9 cellular contexts compared by ENCODE assay signal in genomic region chr2:47346-48218, GRCh38. TPM values are rescaled to one million over a fixed set of nuclear protein-coding genes. Genes with fewer than 3 reads are reported as not detected.
DNase-seq lines count a peak whose midpoint lies in the region; ATAC-seq and TF ChIP-seq lines count a peak whose summit lies in the region.
"Had no signal": no experiment of that assay in that cellular context is flagged by ENCODE, and none has a peak within 500 bp of the region (broad histone marks: within the 10 kb centered on the region; RNA-seq: fewer than 3 reads in every experiment).

No MANE protein-coding gene starts in this region.

- H3K4me1 ChIP-seq in iPS-18a (ENCODE audit: control insufficient read depth, low read depth, low read length) (peaks cover 12% of the 10 kb centered on the region), psoas muscle (peaks cover 6% of the 10 kb centered on the region)

- TF ChIP-seq CTCF in GM20000 (IDR thresholded peaks at IDR 0.05; ENCODE audit: extremely low read depth, missing control alignments): no peak
- TF ChIP-seq CTCF in psoas muscle (IDR thresholded peaks at IDR 0.05): no peak

- peaks cover 33% of the 10 kb centered on the region for H3K36me3 Mint-ChIP-seq in activated T-helper 17 cell treated with anti-CD3 and anti-CD28 coated beads, Interleukin-2, amount 50 U/mL, for 72 hours (ENCODE audit: low read depth)

- no peak overlapping the region for H3K9ac ChIP-seq in iPS-18a (ENCODE audit: low read length)

- no peak for ATAC-seq in activated T-helper 17 cell treated with anti-CD3 and anti-CD28 coated beads, Interleukin-2, amount 50 U/mL, for 72 hours (replicated peaks)
- no peak for ATAC-seq in psoas muscle
- ATAC-seq in GM18502 (IDR thresholded peaks at IDR 0.05; ENCODE audit: poor library complexity, unreplicated experiment): no peak

- intact Hi-C loops in psoas muscle (cut with DNase I): no loop called here

- no peaks in the 10 kb centered on the region for H3K9me3 Mint-ChIP-seq in activated T-helper 17 cell treated with anti-CD3 and anti-CD28 coated beads, Interleukin-2, amount 50 U/mL, for 72 hours

- H3K36me3 ChIP-seq in iPS-18a (ENCODE audit: control insufficient read depth, low read depth, low read length) (no peaks in the 10 kb centered on the region), psoas muscle (ENCODE audit: insufficient read depth in 1 of 2, low read depth in 1 of 2) (no peaks in the 10 kb centered on the region)

- H3K9me3 ChIP-seq in iPS-18a (ENCODE audit: control insufficient read depth, low read depth, low read length) (no peaks in the 10 kb centered on the region), psoas muscle (no peaks in the 10 kb centered on the region)

- H3K27ac ChIP-seq in iPS-18a (ENCODE audit: low read length): no peak overlapping the region
- no peak overlapping the region for H3K27ac ChIP-seq in psoas muscle

- H3K27me3 ChIP-seq in iPS-18a (ENCODE audit: control insufficient read depth, insufficient read depth, low read length) (peaks cover 36% of the 10 kb centered on the region), psoas muscle (ENCODE audit: insufficient read depth in 3 of 3, low read length in 2 of 3) (peaks cover 7 to 64% (median 24%) of the 10 kb centered on the region in 3 donors)

- H3K4me3 Mint-ChIP-seq in activated T-helper 17 cell treated with anti-CD3 and anti-CD28 coated beads, Interleukin-2, amount 50 U/mL, for 72 hours: peak overlapping the region; percentile 83

- DNase-seq in GM20000 (ENCODE audit: low spot score): peak; percentile 19
- no peak for DNase-seq in psoas muscle
- no peak for DNase-seq in NCI-H510A (lab: John Stamatoyannopoulos, UW)
- no peak for DNase-seq in NCI-H146 treated with DMSO at 0.1 percent for 48 hours (lab: John Stamatoyannopoulos, UW; ENCODE audit: unreplicated experiment)
- DNase-seq in SK-N-DZ (ENCODE audit: low spot score): no peak
- DNase-seq: GF-D8 had no signal

- peaks cover 25% of the 10 kb centered on the region for H3K27me3 Mint-ChIP-seq in activated T-helper 17 cell treated with anti-CD3 and anti-CD28 coated beads, Interleukin-2, amount 50 U/mL, for 72 hours

- peak overlapping the region; percentile 76 for H3K4me3 ChIP-seq in iPS-18a (ENCODE audit: low read length)
- peak overlapping the region; percentile 57 for H3K4me3 ChIP-seq in psoas muscle

- WGBS in psoas muscle, 3 donors: 31 to 34% (median 32%) methylated on average over 19 of the region's 19 CpGs

- H3K27ac Mint-ChIP-seq in activated T-helper 17 cell treated with anti-CD3 and anti-CD28 coated beads, Interleukin-2, amount 50 U/mL, for 72 hours: peak overlapping the region; percentile 86

- peaks cover 10% of the 10 kb centered on the region for H3K4me1 Mint-ChIP-seq in activated T-helper 17 cell treated with anti-CD3 and anti-CD28 coated beads, Interleukin-2, amount 50 U/mL, for 72 hours

RNA-seq across cellular contexts. Expression of gene FAM110C, which starts 1.3 kb away (rescaled TPM):
- 10 to 100 TPM in 1 of 2 donors, 1 to 10 TPM in 1; 2.2 to 23.6 TPM for total RNA-seq in activated T-helper 17 cell treated with anti-CD3 and anti-CD28 coated beads, Interleukin-2, amount 50 U/mL, for 72 hours
- total RNA-seq in psoas muscle: under 1 TPM in 2 of 4 donors, not detected in 2; 0.06 to 0.10 TPM
- under 1 TPM in 1 of 3 donors, not detected in 2; 0.03 TPM for polyA plus RNA-seq in psoas muscle
- polyA plus RNA-seq in SK-N-DZ (2014; cell fraction: cytosol; rRNA removed): not detected in 2 replicates
- polyA plus RNA-seq in SK-N-DZ (2014; cell fraction: nucleus; rRNA removed): not detected in 2 replicates
